28 cellular contexts compared by ENCODE assay signal in genomic region chr11:80031014-80031565, GRCh38.
DNase-seq lines count a peak whose midpoint lies in the region; ATAC-seq, FAIRE-seq and TF ChIP-seq lines count a peak whose summit lies in the region.
"Had no signal": no experiment of that assay in that cellular context is flagged by ENCODE, and none has a peak within 500 bp of the region (broad histone marks: within the 10 kb centered on the region; RNA-seq: fewer than 3 reads in every experiment).

No MANE protein-coding gene starts in this region.

- H2BK12ac ChIP-seq in H1 (ENCODE audit: low read depth, low read length) (no peak overlapping the region), mesenchymal stem cell (ENCODE audit: low read length in 2 of 2) (no peak overlapping the region)

- H3K27ac ChIP-seq in H1 (ENCODE audit: low read depth, low read length) (no peak overlapping the region), mesenchymal stem cell (ENCODE audit: low read length, poor library complexity, severe bottlenecking) (peak overlapping the region; percentile 66), small intestine (ENCODE audit: low read depth in 1 of 2, low read length in 1 of 2) (no peak overlapping the region)
- no peak overlapping the region for H3K27ac ChIP-seq in effector memory CD4-positive, alpha-beta T cell (ENCODE audit: insufficient read depth, low read length, poor library complexity, severe bottlenecking)
- H3K27ac ChIP-seq: dorsolateral prefrontal cortex, psoas muscle, SK-N-MC had no signal

- no peak for TF ChIP-seq EP300 in H1 (IDR thresholded peaks at IDR 0.05; ENCODE audit: borderline replicate concordance in 1 of 2, low read depth in 2 of 2, low read length in 2 of 2)

- CTCF ChIA-PET in H1 (lab: Charles Lee; ENCODE audit: partially characterized antibody): no interaction called here

- TF ChIP-seq CTCF in H1 (IDR thresholded peaks at IDR 0.05; ENCODE audit: control extremely low read depth in 1 of 3, insufficient read depth in 1 of 3, low read depth in 1 of 3, low read length in 3 of 3) (no peak), GM13976 (IDR thresholded peaks at IDR 0.05; ENCODE audit: borderline replicate concordance, control extremely low read depth, extremely low read depth, insufficient read depth, missing control alignments) (no peak)

- H2BK5ac ChIP-seq in H1 (ENCODE audit: low read depth, low read length): no peak overlapping the region
- no peak overlapping the region for H2BK5ac ChIP-seq in mesenchymal stem cell (ENCODE audit: low read depth, low read length, poor library complexity, severe bottlenecking)

- H3K9ac ChIP-seq in H1 (replicated peaks in 1 of 4; ENCODE audit: extremely low read depth in 1 of 4, low read depth in 3 of 4, low read length in 3 of 4): no peak overlapping the region
- H3K9ac ChIP-seq in mesenchymal stem cell (ENCODE audit: low read length): no peak overlapping the region

- H3K27me3 ChIP-seq in H1 (replicated peaks in 1 of 4; ENCODE audit: control insufficient read depth in 3 of 4, extremely low read depth in 1 of 4, insufficient read depth in 3 of 4, low read length in 3 of 4): no peaks in the 10 kb centered on the region
- no peaks in the 10 kb centered on the region for H3K27me3 ChIP-seq in mesenchymal stem cell (ENCODE audit: control insufficient read depth in 1 of 2, insufficient read depth in 1 of 2, low read length in 2 of 2)
- H3K27me3 ChIP-seq in small intestine (ENCODE audit: control insufficient read depth in 2 of 2, insufficient read depth in 2 of 2, low read length in 2 of 2): no peaks in the 10 kb centered on the region
- H3K27me3 ChIP-seq in effector memory CD4-positive, alpha-beta T cell (replicated peaks; ENCODE audit: control insufficient read depth, insufficient read depth, low read length, poor library complexity, severe bottlenecking): no peaks in the 10 kb centered on the region
- H3K27me3 ChIP-seq: dorsolateral prefrontal cortex had no signal

- no peaks in the 10 kb centered on the region for H3K36me3 ChIP-seq in H1 (ENCODE audit: control insufficient read depth in 2 of 4, insufficient read depth in 4 of 4, low read length in 3 of 4)
- no peaks in the 10 kb centered on the region for H3K36me3 ChIP-seq in mesenchymal stem cell (ENCODE audit: control insufficient read depth in 1 of 2, insufficient read depth in 2 of 2, low read depth in 1 of 2, low read length in 2 of 2)
- no peaks in the 10 kb centered on the region for H3K36me3 ChIP-seq in small intestine (ENCODE audit: control insufficient read depth in 2 of 2, insufficient read depth in 2 of 2, low read length in 2 of 2)
- H3K36me3 ChIP-seq in effector memory CD4-positive, alpha-beta T cell (ENCODE audit: control insufficient read depth, insufficient read depth, low read length): no peaks in the 10 kb centered on the region

- H4K20me1 ChIP-seq in H1 (replicated peaks in 1 of 2; ENCODE audit: control insufficient read depth in 1 of 2, insufficient read depth in 2 of 2, low read length in 2 of 2): no peaks in the 10 kb centered on the region

- H4K8ac ChIP-seq in H1 (ENCODE audit: extremely low read depth, insufficient read depth, low read length) (no peak overlapping the region), mesenchymal stem cell (ENCODE audit: low read length) (no peak overlapping the region)

- H2BK120ac ChIP-seq in H1 (replicated peaks; ENCODE audit: low read depth, low read length): no peak overlapping the region
- no peak overlapping the region for H2BK120ac ChIP-seq in mesenchymal stem cell (ENCODE audit: low read depth, low read length)

- H3K14ac ChIP-seq in H1 (ENCODE audit: insufficient read length) (no peak overlapping the region), mesenchymal stem cell (ENCODE audit: low read length in 2 of 2) (no peak overlapping the region)

- no peak overlapping the region for H4K5ac ChIP-seq in H1 (ENCODE audit: insufficient read length, low read depth, low read length)

- no peak for TF ChIP-seq POLR2A in H54 (IDR thresholded peaks at IDR 0.05; ENCODE audit: low read depth, low read length)
- no peak for TF ChIP-seq POLR2A in H1 (IDR thresholded peaks at IDR 0.05; ENCODE audit: control extremely low read depth in 1 of 2, low read depth in 2 of 2, low read length in 2 of 2)

- H2AFZ ChIP-seq in H1 (ENCODE audit: low read length) (0 out of 2 replicates have a peak overlapping the region, but pooled peaks have one; percentile 63), mesenchymal stem cell (ENCODE audit: low read depth, low read length) (no peak overlapping the region)

- H3K18ac ChIP-seq in H1 (ENCODE audit: extremely low read depth, low read length): no peak overlapping the region
- H3K18ac ChIP-seq in mesenchymal stem cell (ENCODE audit: low read depth in 1 of 2, low read length in 2 of 2): no peak overlapping the region

- no peaks in the 10 kb centered on the region for H3K23me2 ChIP-seq in H1 (ENCODE audit: low read depth, low read length)

- in situ Hi-C loops in GM13976 (cut with MboI; ENCODE audit: low sequenced_read_pairs, unreplicated experiment): no loop called here

- no peak for ATAC-seq in GM19467 (IDR thresholded peaks at IDR 0.05; ENCODE audit: unreplicated experiment)
- ATAC-seq: HepG2; left ventricle myocardium superior; psoas muscle; stimulated activated memory B cell treated with anti-CD40 and anti-IgM and Interleukin-4, amounts not matched to agents 10 μg/mL and 1 μg/mL and 100 μg/mL, for 72 hours had no signal

- H3K23ac ChIP-seq in H1 (ENCODE audit: insufficient read length): no peak overlapping the region
- no peak overlapping the region for H3K23ac ChIP-seq in mesenchymal stem cell (ENCODE audit: low read length in 2 of 2)

- H4K91ac ChIP-seq in H1 (replicated peaks; ENCODE audit: insufficient read length, low read length) (no peak overlapping the region), mesenchymal stem cell (ENCODE audit: low read length) (no peak overlapping the region)

- POLR2A ChIA-PET in H1 (lab: Charles Lee; ENCODE audit: partially characterized antibody): no interaction called here

- H3K4ac ChIP-seq in H1 (replicated peaks; ENCODE audit: insufficient read length, low read depth, low read length) (no peak overlapping the region), mesenchymal stem cell (ENCODE audit: low read depth in 1 of 2, low read length in 2 of 2) (no peak overlapping the region)

- H3K79me1 ChIP-seq in H1 (ENCODE audit: low read depth, low read length) (no peaks in the 10 kb centered on the region), mesenchymal stem cell (replicated peaks; ENCODE audit: low read length, poor library complexity, severe bottlenecking) (no peaks in the 10 kb centered on the region)

- FAIRE-seq in H54 (lab: Jason Lieb, UNC) (peak; percentile 48), H1 (lab: Jason Lieb, UNC) (no peak), small intestine (lab: Jason Lieb, UNC) (no peak)
- FAIRE-seq: GM12891, HepG2 had no signal

- H2AK5ac ChIP-seq in H1 (ENCODE audit: low read depth, low read length): no peak overlapping the region
- H2AK5ac ChIP-seq in mesenchymal stem cell (ENCODE audit: low read length, severe bottlenecking): no peak overlapping the region

- H3K56ac ChIP-seq in H1 (replicated peaks; ENCODE audit: insufficient read length, low read depth, low read length): no peak overlapping the region

- no peak overlapping the region for H3K4me2 ChIP-seq in H1 (ENCODE audit: insufficient read depth in 1 of 2, low read depth in 2 of 2, low read length in 2 of 2)
- no peak overlapping the region for H3K4me2 ChIP-seq in mesenchymal stem cell (ENCODE audit: low read length, poor library complexity, severe bottlenecking)

- no peak for TF ChIP-seq RAD21 in H1 (IDR thresholded peaks at IDR 0.05 in 1 of 2, conservative IDR thresholded peaks at IDR 0.05 in 1 of 2; ENCODE audit: low read depth in 2 of 2, low read length in 2 of 2)

- DNase-seq in H54 (ENCODE audit: insufficient read length, low spot score) (no peak), H1 (ENCODE audit: low read depth in 1 of 2, low spot score in 2 of 2) (no peak), mesenchymal stem cell (no peak), small intestine (peak; percentile 55), GM13976 (ENCODE audit: low spot score) (no peak)
- no peak for DNase-seq in effector memory CD4-positive, alpha-beta T cell
- DNase-seq: activated CD4-positive, alpha-beta T cell treated with anti-CD3 and anti-CD28 coated beads, Interleukin-2, amount 50 U/mL, for 1 hour; activated CD4-positive, CD25-positive, alpha-beta regulatory T cell; activated effector memory CD4-positive, alpha-beta T cell treated with anti-CD3 and anti-CD28 coated beads, Interleukin-2, amount 50 U/mL, for 16 hours; activated T-cell treated with anti-CD3 and anti-CD28 coated beads, Interleukin-2, amount 50 U/mL, for 1 hour; DMS153; dorsolateral prefrontal cortex; hypothalamus; Karpas-422; left ventricle myocardium superior; MV-4-11; naive B cell; NCI-H1436 treated with DMSO at 0.1 percent for 48 hours; NCI-H446 treated with DMSO at 0.1 percent for 48 hours; NCI-H82; occipital lobe; psoas muscle; T-helper 1 cell had no signal

- WGBS in H1 (ENCODE audit: extremely low coverage in 1 of 2, insufficient coverage in 1 of 2, insufficient read length in 1 of 2, insufficient replicate concordance in 2 of 2, low coverage in 1 of 2, low lambda C conversion rate in 2 of 2, missing lambda C conversion rate in 1 of 2), 2 experiments: 83% methylated on average over 3 of the region's 3 CpGs; no CpG with 5 or more reads in 1 of the 2 experiments
- whole genome bisulfite sequencing in mesenchymal stem cell: 65% methylated on average over 2 of the region's 3 CpGs
- WGBS in small intestine, 3 donors: 18 to 46% (median 27%) methylated on average over 3 of the region's 3 CpGs

- H3K9me3 ChIP-seq in H1 (ENCODE audit: insufficient read depth in 2 of 2, low read depth in 1 of 2, low read length in 1 of 2): no peaks in the 10 kb centered on the region
- peaks cover 1% of the 10 kb centered on the region for H3K9me3 ChIP-seq in mesenchymal stem cell (ENCODE audit: control insufficient read depth, low read length)
- H3K9me3 ChIP-seq in small intestine (ENCODE audit: control insufficient read depth, low read depth): no peaks in the 10 kb centered on the region
- no peaks in the 10 kb centered on the region for H3K9me3 ChIP-seq in effector memory CD4-positive, alpha-beta T cell (ENCODE audit: control insufficient read depth, low read length)
- H3K9me3 ChIP-seq: psoas muscle had no signal

- H3K4me3 ChIP-seq in H1 (ENCODE audit: extremely low read depth in 1 of 4, insufficient read depth in 2 of 4, low read depth in 3 of 4, low read length in 4 of 4) (no peak overlapping the region), mesenchymal stem cell (ENCODE audit: insufficient read depth in 1 of 2, low read depth in 1 of 2, low read length in 2 of 2) (no peak overlapping the region), small intestine (ENCODE audit: low read depth in 1 of 2, low read length in 2 of 2) (no peak overlapping the region)
- no peak overlapping the region for H3K4me3 ChIP-seq in effector memory CD4-positive, alpha-beta T cell (ENCODE audit: insufficient read depth, low read depth, low read length, poor library complexity, severe bottlenecking)
- H3K4me3 ChIP-seq: dorsolateral prefrontal cortex, psoas muscle, SK-N-MC had no signal

- H3K79me2 ChIP-seq in H1 (ENCODE audit: control insufficient read depth in 1 of 2, insufficient read depth in 2 of 2, low read length in 2 of 2): no peaks in the 10 kb centered on the region

- H2BK20ac ChIP-seq in H1 (ENCODE audit: low read length): no peak overlapping the region

- H3K4me1 ChIP-seq in H1 (replicated peaks in 1 of 4; ENCODE audit: control insufficient read depth in 3 of 4, insufficient read depth in 4 of 4, low read length in 3 of 4) (no peaks in the 10 kb centered on the region), mesenchymal stem cell (ENCODE audit: control insufficient read depth, insufficient read depth, low read depth, low read length) (peaks cover 2% of the 10 kb centered on the region), small intestine (ENCODE audit: control insufficient read depth in 2 of 2, insufficient read depth in 1 of 2, low read depth in 1 of 2, low read length in 1 of 2) (no peaks in the 10 kb centered on the region)
- H3K4me1 ChIP-seq in effector memory CD4-positive, alpha-beta T cell (ENCODE audit: control insufficient read depth, insufficient read depth, low read length, poor library complexity, severe bottlenecking): no peaks in the 10 kb centered on the region
- H3K4me1 ChIP-seq: psoas muscle had no signal

- H2BK15ac ChIP-seq in H1 (ENCODE audit: low read length): no peak overlapping the region
- H2BK15ac ChIP-seq in mesenchymal stem cell (ENCODE audit: low read depth, poor library complexity, severe bottlenecking): no peak overlapping the region
